In the genomic region with DNA sequence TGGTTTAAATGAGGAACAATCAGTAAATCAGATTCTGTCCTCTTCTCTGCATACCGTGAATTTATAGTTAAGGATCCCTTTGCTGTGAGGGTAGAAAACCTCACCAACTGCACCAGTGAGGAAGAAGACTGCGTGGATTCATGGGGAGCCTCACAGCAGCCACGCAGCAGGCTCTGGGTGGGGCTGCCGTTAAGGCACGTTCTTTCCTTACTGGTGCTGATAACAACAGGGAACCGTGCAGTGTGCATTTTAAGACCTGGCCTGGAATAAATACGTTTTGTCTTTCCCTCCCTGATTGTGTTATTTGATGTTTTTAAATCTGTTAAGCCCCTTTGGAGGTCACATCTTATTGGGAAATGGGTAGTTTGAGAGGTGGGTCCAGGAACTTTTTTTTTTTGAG, we compare ENCODE assay signal across 32 cellular contexts. TPM values are rescaled to one million over a fixed set of nuclear protein-coding genes. Genes with fewer than 3 reads are reported as not detected.
"Had no signal": no experiment of that assay in that cellular context is flagged by ENCODE, and none has a peak within 500 bp of the region (broad histone marks: within the 10 kb centered on the region; RNA-seq: fewer than 3 reads in every experiment).

No MANE protein-coding gene starts in this region.

- H3K36me3 ChIP-seq: ovary, suprapubic skin, tibial artery, transverse colon, upper lobe of right lung, uterus had no signal

- H2AFZ ChIP-seq: parathyroid adenoma had no signal

- ATAC-seq: naive thymus-derived CD8-positive, alpha-beta T cell; natural killer cell treated with Interleukin-12 subunit alpha and Interleukin-12 subunit beta and Interleukin-15 and Interleukin-18, amount 100 ng/mL, for 72 hours; psoas muscle; sciatic nerve; stimulated activated memory B cell treated with anti-CD40 and anti-IgM and Interleukin-4, amounts not matched to agents 10 μg/mL and 1 μg/mL and 100 μg/mL, for 72 hours; upper lobe of right lung had no signal

- H3K9ac ChIP-seq: parathyroid adenoma had no signal

- H3K4me3 ChIP-seq: ovary, psoas muscle, skin epidermis, smooth muscle cell, spleen, suprapubic skin, testis, tibial artery, transverse colon, upper lobe of right lung, uterus had no signal

- H3K27me3 ChIP-seq: ovary, spleen, suprapubic skin, testis, tibial artery, transverse colon, upper lobe of right lung, uterus had no signal

- DNase-seq: naive B cell; naive thymus-derived CD8-positive, alpha-beta T cell; nephron progenitor cell; occipital lobe; ovary; posterior cingulate gyrus; psoas muscle; right cardiac atrium; spleen; stimulated activated CD4-positive, alpha-beta T cell treated with anti-CD3 and anti-CD28 coated beads, Interleukin-12 subunit alpha, Interleukin-12 subunit beta, amount 100 ng/mL, for 4 hours; stimulated activated CD4-positive, alpha-beta T cell treated with anti-CD3 and anti-CD28 coated beads, Interleukin-1b, Interleukin-23, amount 100 ng/mL, for 48 hours; stimulated activated CD4-positive, alpha-beta T cell treated with anti-CD3 and anti-CD28 coated beads, Interleukin-4, amount 100 ng/mL, for 1 hour; stimulated activated CD4-positive, alpha-beta T cell treated with anti-CD3 and anti-CD28 coated beads, Interleukin-4, amount 100 ng/mL, for 4 hours; stimulated activated CD8-positive, alpha-beta memory T cell treated with anti-CD3 and anti-CD28 coated beads, Interleukin-4, amount 100 ng/mL, for 48 hours; stimulated activated naive CD4-positive, alpha-beta T cell; substantia nigra; testis; tibial artery; transverse colon; upper lobe of right lung; uterus had no signal

- H3K9me3 ChIP-seq: ovary, psoas muscle, spleen, suprapubic skin, testis, tibial artery, transverse colon, upper lobe of right lung, uterus had no signal

- H3K79me2 ChIP-seq: parathyroid adenoma had no signal

- H3K4me2 ChIP-seq: smooth muscle cell had no signal

- H3K4me1 ChIP-seq: suprapubic skin, testis, transverse colon, upper lobe of right lung, uterus had no signal

- H3K27ac ChIP-seq: ovary, parathyroid adenoma, psoas muscle, skin epidermis, spleen, suprapubic skin, testis, tibial artery, transverse colon, upper lobe of right lung, uterus had no signal

RNA-seq across cellular contexts. Expression of a gene that starts 17.6 kb away (rescaled TPM):
- total RNA-seq: naive thymus-derived CD8-positive, alpha-beta T cell; renal cortical epithelial cell; suprapubic skin; upper lobe of right lung had no signal
- polyA plus RNA-seq: naive thymus-derived CD8-positive, alpha-beta T cell; urinary bladder had no signal

RNA-seq across cellular contexts. Expression of a gene that starts 43.9 kb away (rescaled TPM):
- total RNA-seq: naive thymus-derived CD8-positive, alpha-beta T cell; natural killer cell treated with Interleukin-12 subunit alpha and Interleukin-12 subunit beta and Interleukin-15 and Interleukin-18, amount 100 ng/mL, for 72 hours; neural crest cell; progenitor cell of endocrine pancreas; suprapubic skin had no signal
- polyA plus RNA-seq: naive thymus-derived CD8-positive, alpha-beta T cell had no signal
